In the genomic region with DNA sequence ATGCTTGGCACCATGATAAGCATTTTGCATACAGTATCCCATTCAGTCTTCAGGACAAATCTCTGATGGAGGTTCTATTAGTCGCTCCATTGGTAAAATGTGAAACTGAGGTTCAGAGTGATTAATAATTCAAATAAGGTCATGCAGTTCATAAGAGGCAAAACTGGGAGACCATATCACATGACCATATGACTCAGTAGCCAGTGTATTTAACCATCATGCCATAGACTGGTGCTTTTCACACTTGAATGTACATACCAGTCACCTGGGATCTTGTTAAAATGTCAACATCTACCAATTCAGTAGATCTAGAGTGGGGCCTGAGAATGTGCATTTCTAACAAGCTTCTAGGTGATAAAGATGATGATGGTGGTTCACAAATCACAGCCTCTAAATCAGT, we compare ENCODE assay signal across 23 cellular contexts. TPM values are rescaled to one million over a fixed set of nuclear protein-coding genes. Genes with fewer than 3 reads are reported as not detected.
DNase-seq lines count a peak whose midpoint lies in the region; ATAC-seq and TF ChIP-seq lines count a peak whose summit lies in the region.
"Had no signal": no experiment of that assay in that cellular context is flagged by ENCODE, and none has a peak within 500 bp of the region (broad histone marks: within the 10 kb centered on the region; RNA-seq: fewer than 3 reads in every experiment).

No MANE protein-coding gene starts in this region.

- ATAC-seq in esophagus mucosa: peak; percentile 62
- no peak for ATAC-seq in gastrocnemius medialis

- no peaks in the 10 kb centered on the region for H3K9me3 ChIP-seq in gastrocnemius medialis
- H3K9me3 ChIP-seq: MG63 had no signal

- H3K4me3 ChIP-seq in gastrocnemius medialis: no peak overlapping the region
- H3K4me3 ChIP-seq: MG63, PC-9 had no signal

- H3K27ac ChIP-seq in gastrocnemius medialis: no peak overlapping the region
- H3K27ac ChIP-seq: 22Rv1, PC-9 had no signal

- no peak for TF ChIP-seq CTCF in gastrocnemius medialis (IDR thresholded peaks at IDR 0.05 in 4 of 5, conservative IDR thresholded peaks at IDR 0.05 in 1 of 5)

- no peaks in the 10 kb centered on the region for H3K27me3 ChIP-seq in gastrocnemius medialis

- peak; percentile 6 for DNase-seq in DMS53 (lab: John Stamatoyannopoulos, UW)
- DNase-seq in DMS53 treated with DMSO at 0.1 percent for 48 hours (lab: John Stamatoyannopoulos, UW; ENCODE audit: unreplicated experiment): no peak
- DNase-seq in amniotic epithelial cell (ENCODE audit: low read depth): peak; percentile 5
- DNase-seq in renal cortical epithelial cell (ENCODE audit: low read depth): peak; percentile 72
- no peak for DNase-seq in gastrocnemius medialis
- no peak for DNase-seq in activated CD4-positive, CD25-positive, alpha-beta regulatory T cell (lab: John Stamatoyannopoulos, UW)
- DNase-seq in NCI-H1694 (lab: John Stamatoyannopoulos, UW): no peak
- DNase-seq: CD4-positive, alpha-beta T cell; COR-L47; DND-41; KBM-7; MG63; NCI-H1105 treated with DMSO at 0.1 percent for 48 hours; NCI-H2029 treated with DMSO at 0.1 percent for 48 hours; NCI-H446 treated with DMSO at 0.1 percent for 48 hours; NCI-H526; NCI-H82; NK-92 treated with Interleukin-12 subunit alpha and Interleukin-12 subunit beta, amount 100 ng/mL, for 24 hours; PC-9; SHP77 treated with DMSO at 0.1 percent for 48 hours had no signal

- H3K36me3 ChIP-seq in gastrocnemius medialis: no peaks in the 10 kb centered on the region
- H3K36me3 ChIP-seq: MG63 had no signal

- H3K4me1 ChIP-seq in gastrocnemius medialis: no peaks in the 10 kb centered on the region

- intact Hi-C loops in gastrocnemius medialis (cut with DNase I; ENCODE audit: low total_unique reads): no loop called here

- in situ Hi-C loops in gastrocnemius medialis (cut with MboI; ENCODE audit: low sequenced_read_pairs in 4 of 4): no loop called here

- TF ChIP-seq POLR2A in gastrocnemius medialis (IDR thresholded peaks at IDR 0.05): no peak

RNA-seq across cellular contexts. Expression of a gene that starts 4.3 kb away (rescaled TPM):
- 1.5 TPM for total RNA-seq in esophagus mucosa
- 8.5 and 34.6 TPM in 2 replicates for total RNA-seq in renal cortical epithelial cell
- under 1 TPM in 2 of 4 donors, not detected in 2; 0.20 to 0.49 TPM for total RNA-seq in gastrocnemius medialis
- total RNA-seq: LHCN-M2 had no signal

RNA-seq across cellular contexts. Expression of a gene that starts 26.5 kb away (rescaled TPM):
- total RNA-seq in esophagus mucosa (15.1 TPM), renal cortical epithelial cell (60.4 and 88.6 TPM in 2 replicates), gastrocnemius medialis (10 to 100 TPM; 42.0 to 61.7 (median 53.8) TPM)

RNA-seq across cellular contexts. Expression of a gene that starts 38.2 kb away (rescaled TPM):
- total RNA-seq in esophagus mucosa (15.4 TPM), renal cortical epithelial cell (24.3 and 29.9 TPM in 2 replicates), gastrocnemius medialis (10 to 100 TPM in 2 of 4 donors, 1 to 10 TPM in 2; 3.0 to 30.5 (median 9.8) TPM)

RNA-seq across cellular contexts. Expression of a gene that starts 38.2 kb away (rescaled TPM):
- total RNA-seq in esophagus mucosa: 2.5 TPM
- total RNA-seq in renal cortical epithelial cell: 3.8 and 4.2 TPM in 2 replicates
- 1 to 10 TPM in 2 of 4 donors, under 1 TPM in 2; 0.52 to 3.1 (median 1.6) TPM for total RNA-seq in gastrocnemius medialis

Comparison
In these comparisons a context has a peak if more than half of its experiments do, and no peak if none do; other contexts are left out.
1. DNase-seq: peak in DMS53 (single experiment), amniotic epithelial cell (single experiment) and renal cortical epithelial cell (single experiment); none in DMS53 treated with DMSO at 0.1 percent for 48 hours (single experiment), gastrocnemius medialis (0 of 2), activated CD4-positive, CD25-positive, alpha-beta regulatory T cell (0 of 4) and NCI-H1694 (single experiment).